In the genomic region with DNA sequence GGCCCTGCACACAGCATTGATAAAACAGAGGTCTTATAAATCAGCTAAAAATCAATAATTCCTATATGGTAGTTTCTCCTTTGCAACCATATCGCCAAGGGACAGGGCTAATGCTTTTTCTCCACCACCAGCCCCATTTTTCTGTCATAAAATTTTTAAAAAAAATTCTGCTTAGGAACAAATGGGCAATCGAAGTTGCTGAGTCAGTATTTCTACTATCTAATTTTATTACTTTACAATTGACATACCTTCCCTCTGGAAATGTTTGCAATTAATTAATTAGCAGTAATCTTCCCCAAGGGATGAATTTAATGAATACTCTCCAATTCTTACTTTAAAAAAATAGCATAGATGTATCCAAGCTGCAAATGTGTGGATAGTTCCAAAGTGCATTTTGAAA, we compare ENCODE assay signal across 9 cellular contexts. TPM values are rescaled to one million over a fixed set of nuclear protein-coding genes. Genes with fewer than 3 reads are reported as not detected.
"Had no signal": no experiment of that assay in that cellular context is flagged by ENCODE, and none has a peak within 500 bp of the region (broad histone marks: within the 10 kb centered on the region; RNA-seq: fewer than 3 reads in every experiment).

No MANE protein-coding gene starts in this region.

- H3K27ac ChIP-seq: GM23248, KMS-11 had no signal

- H3K4me2 ChIP-seq: KMS-11 had no signal

- H3K9ac ChIP-seq: GM23248, KMS-11 had no signal

- DNase-seq: GM23248, GOT3, H9, HCEC 1CT, KBM-7 had no signal

- FAIRE-seq: H54, HTR-8/SVneo had no signal

- H2AFZ ChIP-seq: GM23248 had no signal

- H3K4me3 ChIP-seq: GM23248 had no signal

RNA-seq across cellular contexts. Expression of a gene that starts 1.7 kb away (rescaled TPM):
- total RNA-seq: GM23248, H9, HT-29 had no signal
- polyA plus RNA-seq: GM23248 had no signal
